11 cellular contexts compared by ENCODE assay signal in genomic region chr9:70600479-70600878, GRCh38.
DNase-seq lines count a peak whose midpoint lies in the region; ATAC-seq and TF ChIP-seq lines count a peak whose summit lies in the region.
"Had no signal": no experiment of that assay in that cellular context is flagged by ENCODE, and none has a peak within 500 bp of the region (broad histone marks: within the 10 kb centered on the region; RNA-seq: fewer than 3 reads in every experiment).

No MANE protein-coding gene starts in this region.

- no peak overlapping the region for H3K4me3 ChIP-seq in right lobe of liver

- H3K36me3 ChIP-seq in right lobe of liver: no peaks in the 10 kb centered on the region

- no CpG with 5 or more reads among the region's 1 CpG for WGBS in right lobe of liver (ENCODE audit: insufficient coverage, low coverage, low lambda C conversion rate, missing lambda C conversion rate)

- H3K4me1 ChIP-seq in right lobe of liver: peaks cover 0 to 8% (median 3%) of the 10 kb centered on the region in 4 donors

- intact Hi-C loops in right lobe of liver (cut with DNase I): loop anchor here in 1 of 2 donors (10.0 kb wide), 1 partner anchor 106 kb away; no protein-coding TSS in a partner anchor

- no peaks in the 10 kb centered on the region for H3K27me3 ChIP-seq in right lobe of liver

- no peak for ATAC-seq in right lobe of liver
- ATAC-seq: natural killer cell treated with Interleukin-12 subunit alpha and Interleukin-12 subunit beta and Interleukin-15 and Interleukin-18, amount 100 ng/mL, for 72 hours; stimulated activated effector memory CD8-positive, alpha-beta T cell treated with anti-CD3 and anti-CD28 coated beads, Interleukin-12 subunit alpha, Interleukin-12 subunit beta, amount 100 ng/mL, for 72 hours had no signal

- H3K27ac ChIP-seq in right lobe of liver (peak overlapping the region; percentile 10 to 68 (median 53)), substantia nigra (ENCODE audit: low read depth, low read length, poor library complexity, severe bottlenecking) (peak overlapping the region; percentile 79)

- TF ChIP-seq POLR2A in right lobe of liver (IDR thresholded peaks at IDR 0.05): no peak

- no peak for TF ChIP-seq CTCF in right lobe of liver (IDR thresholded peaks at IDR 0.05)

- no peaks in the 10 kb centered on the region for H3K9me3 ChIP-seq in right lobe of liver

- DNase-seq in NCI-H226: peak; percentile 29
- DNase-seq in cerebellar cortex (ENCODE audit: low spot score): peak; percentile 28
- DNase-seq in right lobe of liver: no peak
- DNase-seq in substantia nigra (lab: John Stamatoyannopoulos, UW): no peak
- DNase-seq in NOMO-1 treated with DMSO at 0.1 percent for 48 hours (lab: John Stamatoyannopoulos, UW; ENCODE audit: unreplicated experiment): no peak
- no peak for DNase-seq in NCI-H1417 (lab: John Stamatoyannopoulos, UW)
- DNase-seq in effector CD4-positive, alpha-beta T cell: no peak
- DNase-seq in MV-4-11 (lab: John Stamatoyannopoulos, UW): no peak
- DNase-seq: NCI-H524 treated with DMSO at 0.1 percent for 48 hours had no signal

Comparison
In these comparisons a context has a peak if more than half of its experiments do, and no peak if none do; other contexts are left out.
1. DNase-seq: peak in NCI-H226 (single experiment) and cerebellar cortex (single experiment); none in right lobe of liver (0 of 3), substantia nigra (0 of 49), NOMO-1 treated with DMSO at 0.1 percent for 48 hours (single experiment), NCI-H1417 (0 of 3), effector CD4-positive, alpha-beta T cell (single experiment) and MV-4-11 (single experiment).